Comparison of ENCODE assay signal across 20 cellular contexts in the genomic region with DNA sequence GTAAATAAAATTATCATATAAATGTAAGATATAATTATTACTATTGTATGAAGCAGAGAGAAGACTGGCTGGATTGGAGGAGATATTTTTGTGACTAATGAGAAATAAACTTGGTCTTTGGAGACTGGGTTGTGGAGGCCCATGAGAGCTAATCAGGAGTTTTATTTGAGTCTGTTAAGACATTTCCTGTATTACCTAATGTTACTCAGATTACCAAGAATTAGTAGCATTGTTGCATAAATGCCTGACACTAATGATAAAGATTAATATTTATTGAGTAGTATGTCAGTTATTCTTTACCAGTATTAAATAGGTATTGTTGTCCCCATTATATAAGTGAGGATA. TPM values are rescaled to one million over a fixed set of nuclear protein-coding genes. Genes with fewer than 3 reads are reported as not detected.
DNase-seq lines count a peak whose midpoint lies in the region; ATAC-seq and TF ChIP-seq lines count a peak whose summit lies in the region.
"Had no signal": no experiment of that assay in that cellular context is flagged by ENCODE, and none has a peak within 500 bp of the region (broad histone marks: within the 10 kb centered on the region; RNA-seq: fewer than 3 reads in every experiment).

No MANE protein-coding gene starts in this region.

- H3K9ac ChIP-seq in IMR-90 (ENCODE audit: low read depth, low read length): no peak overlapping the region

- CTCF ChIA-PET in IMR-90 (lab: Yijun Ruan, JAX): no interaction called here

- no peak overlapping the region for H3K4ac ChIP-seq in IMR-90 (ENCODE audit: low read depth, low read length)

- peaks cover 14 to 26% of the 10 kb centered on the region in 2 experiments for H3K79me1 ChIP-seq in IMR-90 (ENCODE audit: low read depth in 1 of 2, low read length in 2 of 2)

- no peak overlapping the region for H4K8ac ChIP-seq in IMR-90 (ENCODE audit: low read depth in 2 of 2, low read length in 2 of 2)

- TF ChIP-seq RAD21 in IMR-90 (IDR thresholded peaks at IDR 0.05; ENCODE audit: low read length): no peak

- dilution Hi-C loops in IMR-90 (cut with HindIII; ENCODE audit: low sequenced_read_pairs, unreplicated experiment): no loop called here

- H2AK5ac ChIP-seq in IMR-90 (ENCODE audit: low read depth, low read length): no peak overlapping the region

- H3K4me2 ChIP-seq in IMR-90 (ENCODE audit: low read depth, low read length): no peak overlapping the region
- H3K4me2 ChIP-seq: GM23338, PC-9 had no signal

- H2BK15ac ChIP-seq in IMR-90 (ENCODE audit: low read depth, low read length): no peak overlapping the region

- H2AFZ ChIP-seq in IMR-90 (replicated peaks; ENCODE audit: low read length, poor library complexity): no peak overlapping the region
- H2AFZ ChIP-seq: GM23338, PC-9 had no signal

- H3K14ac ChIP-seq in IMR-90 (replicated peaks; ENCODE audit: low read depth, low read length): no peak overlapping the region

- H3K23ac ChIP-seq in IMR-90 (ENCODE audit: low read depth, low read length): no peak overlapping the region

- no peak overlapping the region for H2BK120ac ChIP-seq in IMR-90 (ENCODE audit: low read depth, low read length)

- no peaks in the 10 kb centered on the region for H3K9me3 Mint-ChIP-seq in activated naive CD4-positive, alpha-beta T cell treated with anti-CD3 and anti-CD28 coated beads, Interleukin-2, amount 50 U/mL, for 72 hours
- H3K9me3 Mint-ChIP-seq: GM23338, IgD-negative memory B cell had no signal

- intact Hi-C loops in IMR-90 (cut with micrococcal nuclease): no loop called here

- no peaks in the 10 kb centered on the region for H3K36me3 ChIP-seq in IMR-90 (ENCODE audit: control insufficient read depth, insufficient read depth, low read length)
- H3K36me3 ChIP-seq: BE2C, HAP-1 had no signal

- H3K9me1 ChIP-seq in IMR-90 (ENCODE audit: insufficient read depth, low read length): 0 out of 2 replicates have a peak, but pooled peaks cover 2% of the 10 kb centered on the region

- no peak overlapping the region for H3K27ac Mint-ChIP-seq in activated naive CD4-positive, alpha-beta T cell treated with anti-CD3 and anti-CD28 coated beads, Interleukin-2, amount 50 U/mL, for 72 hours
- H3K27ac Mint-ChIP-seq: GM23338, IgD-negative memory B cell had no signal

- in situ Hi-C loops in IMR-90 (cut with MboI; ENCODE audit: low sequenced_read_pairs): no loop called here

- no peak overlapping the region for H2BK20ac ChIP-seq in IMR-90 (ENCODE audit: low read depth, low read length)

- H4K91ac ChIP-seq in IMR-90 (ENCODE audit: insufficient read depth, low read depth, low read length): no peak overlapping the region

- H3K4me3 ChIP-seq in AG10803 (ENCODE audit: low read length): no peak overlapping the region
- no peak overlapping the region for H3K4me3 ChIP-seq in IMR-90 (ENCODE audit: insufficient read depth, low read depth, low read length)
- no peak overlapping the region for H3K4me3 ChIP-seq in cardiac fibroblast (replicated peaks in 1 of 2; ENCODE audit: low read depth in 2 of 2, low read length in 2 of 2)
- H3K4me3 ChIP-seq: GM23338, HAP-1, PC-9, SK-N-MC had no signal

- POLR2A ChIA-PET in IMR-90 (lab: Charles Lee; ENCODE audit: unreplicated experiment): interaction anchor here (0.6 kb wide), 1 partner anchor 39 kb away, joined by 11 read pairs; no protein-coding TSS in a partner anchor

- TF ChIP-seq POLR2A in IMR-90 (IDR thresholded peaks at IDR 0.05; ENCODE audit: low read depth, low read length): no peak

- peaks cover 3% of the 10 kb centered on the region; the same call in 1 of the 2 replicates for H3K4me1 ChIP-seq in IMR-90 (ENCODE audit: control insufficient read depth, insufficient read depth, low read length)
- H3K4me1 ChIP-seq: BE2C had no signal

- no peak overlapping the region for H4K5ac ChIP-seq in IMR-90 (ENCODE audit: low read depth, low read length)

- no peak for ATAC-seq in IMR-90 (ENCODE audit: low read depth)
- no peak for ATAC-seq in HG02885 (IDR thresholded peaks at IDR 0.05; ENCODE audit: poor library complexity, unreplicated experiment)
- no peak for ATAC-seq in activated naive CD4-positive, alpha-beta T cell treated with anti-CD3 and anti-CD28 coated beads, Interleukin-2, amount 50 U/mL, for 72 hours
- ATAC-seq: GM23338 had no signal

- no TSS peak for BruUV-seq in IMR-90 (replicated peaks; lab: Mats Ljungman, UMichigan)

- no peak overlapping the region for H3K27ac ChIP-seq in IMR-90 (ENCODE audit: insufficient read depth, low read length)
- H3K27ac ChIP-seq: PC-9, SK-N-MC had no signal

- no peaks in the 10 kb centered on the region for H4K20me1 ChIP-seq in IMR-90 (ENCODE audit: insufficient read depth, low read length)

- DNase-seq in AG10803 (ENCODE audit: low read depth) (peak; percentile 5), IMR-90 (peak; percentile 10), cardiac fibroblast (ENCODE audit: low read depth in 2 of 2) (peak; percentile 50 to 51), iris pigment epithelial cell (ENCODE audit: low read depth) (peak; percentile 64), GDM1 (lab: John Stamatoyannopoulos, UW) (no peak)
- no peak for DNase-seq in activated naive CD4-positive, alpha-beta T cell treated with anti-CD3 and anti-CD28 coated beads, Interleukin-2, amount 50 U/mL, for 72 hours (ENCODE audit: low spot score in 2 of 2)
- DNase-seq: BE2C, DMS53, NCI-H1417 treated with DMSO at 0.1 percent for 48 hours, NCI-H187, NCI-H510A, PC-9, RPMI8226, SHP77 treated with DMSO at 0.1 percent for 48 hours, SW 1271 had no signal

- H3K18ac ChIP-seq in IMR-90 (ENCODE audit: low read depth, low read length): no peak overlapping the region

- peaks cover 0 to 5% of the 10 kb centered on the region in 2 donors for H3K36me3 Mint-ChIP-seq in activated naive CD4-positive, alpha-beta T cell treated with anti-CD3 and anti-CD28 coated beads, Interleukin-2, amount 50 U/mL, for 72 hours

- H2AK9ac ChIP-seq in IMR-90 (replicated peaks; ENCODE audit: low read depth, low read length, poor library complexity): no peak overlapping the region

- no peak overlapping the region for H3K56ac ChIP-seq in IMR-90 (ENCODE audit: extremely low read depth, insufficient read depth, low read length)

- no peaks in the 10 kb centered on the region for H3K9me3 ChIP-seq in IMR-90 (ENCODE audit: control insufficient read depth, insufficient read depth, low read length)
- H3K9me3 ChIP-seq: BE2C, HAP-1 had no signal

- H2BK5ac ChIP-seq in IMR-90 (ENCODE audit: low read depth, low read length, poor library complexity, severe bottlenecking): no peak overlapping the region

- no peaks in the 10 kb centered on the region for H3K27me3 ChIP-seq in IMR-90 (ENCODE audit: control insufficient read depth, insufficient read depth, low read length)
- H3K27me3 ChIP-seq: BE2C had no signal

- TF ChIP-seq CTCF in AG10803 (conservative IDR thresholded peaks at IDR 0.05; ENCODE audit: low read length) (no peak), IMR-90 (conservative IDR thresholded peaks at IDR 0.05; ENCODE audit: low read depth, low read length) (no peak), cardiac fibroblast (IDR thresholded peaks at IDR 0.05; ENCODE audit: low read depth, low read length) (no peak)

TF ChIP-seq in IMR-90, 13 proteins besides CTCF, POLR2A, EP300 and RAD21:
- TF ChIP-seq NFE2L2 (IDR thresholded peaks at IDR 0.05; ENCODE audit: low read depth, low read length) (no peak), CEBPB (IDR thresholded peaks at IDR 0.05; ENCODE audit: low read depth, low read length) (0 out of 2 replicates have a peak, but pooled peaks have one; percentile 4)
TF ChIP-seq in IMR-90: peak in this region for 1.

RNA-seq across cellular contexts. Expression of gene CCDC126, which starts 7.1 kb away (rescaled TPM):
- total RNA-seq in IMR-90 (2012; rRNA removed): 5.6 and 10.6 TPM in 2 replicates
- polyA plus RNA-seq in IMR-90 (2012; rRNA removed): 4.1 TPM in 2 replicates
- 1.2 and 1.3 TPM in 2 replicates for polyA plus RNA-seq in IMR-90 (2012; cell fraction: cytosol; rRNA removed)
- polyA plus RNA-seq in IMR-90 (2012; cell fraction: nucleus; rRNA removed; ENCODE audit: low replicate concordance): 0.45 and 2.2 TPM in 2 replicates
- 1 to 10 TPM; 6.4 to 8.5 TPM for total RNA-seq in activated naive CD4-positive, alpha-beta T cell treated with anti-CD3 and anti-CD28 coated beads, Interleukin-2, amount 50 U/mL, for 72 hours

Comparison
In these comparisons a context has a peak if more than half of its experiments do, and no peak if none do; other contexts are left out.
1. DNase-seq: peak in AG10803 (single experiment), IMR-90 (single experiment), cardiac fibroblast (2 of 2) and iris pigment epithelial cell (single experiment); none in activated naive CD4-positive, alpha-beta T cell treated with anti-CD3 and anti-CD28 coated beads, Interleukin-2, amount 50 U/mL, for 72 hours (0 of 2) and GDM1 (single experiment).